In the genomic region with DNA sequence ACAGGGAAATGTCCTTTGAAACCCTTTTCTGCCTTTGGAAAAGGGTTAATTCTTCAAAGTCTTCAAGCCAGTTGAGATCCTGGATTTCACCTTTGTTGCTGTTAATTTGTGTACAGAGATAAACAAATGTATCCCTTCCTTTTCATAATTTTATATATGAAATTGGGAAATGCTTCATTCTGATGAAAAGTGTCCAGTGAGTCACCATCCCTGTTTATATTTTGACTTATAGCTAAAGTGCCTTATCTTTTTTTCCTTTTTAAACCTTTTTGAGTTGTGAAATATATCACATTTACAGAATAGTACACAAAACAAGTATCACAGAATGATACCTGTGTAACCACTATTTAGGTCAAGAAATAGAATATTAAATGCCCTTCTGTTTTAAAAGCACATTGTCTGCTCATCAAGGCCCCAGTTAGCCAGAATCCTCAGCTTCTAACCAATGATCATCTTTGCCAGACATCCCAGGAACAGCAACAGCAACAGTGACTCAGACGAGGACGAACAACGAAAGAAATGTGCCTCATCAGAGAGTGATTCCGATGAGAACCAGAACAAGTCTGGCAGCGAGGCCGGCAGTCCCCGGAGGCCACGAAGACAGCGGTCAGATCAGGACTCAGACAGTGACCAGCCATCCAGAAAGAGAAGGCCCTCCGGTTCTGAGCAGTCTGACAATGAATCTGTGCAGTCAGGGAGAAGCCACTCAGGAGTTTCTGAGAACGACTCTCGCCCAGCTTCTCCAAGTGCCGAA, we compare ENCODE assay signal across 10 cellular contexts. TPM values are rescaled to one million over a fixed set of nuclear protein-coding genes. Genes with fewer than 3 reads are reported as not detected.
DNase-seq lines count a peak whose midpoint lies in the region; ATAC-seq and TF ChIP-seq lines count a peak whose summit lies in the region.
"Had no signal": no experiment of that assay in that cellular context is flagged by ENCODE, and none has a peak within 500 bp of the region (broad histone marks: within the 10 kb centered on the region; RNA-seq: fewer than 3 reads in every experiment).

No MANE protein-coding gene starts in this region.

- H3K36me3 ChIP-seq in CD8-positive, alpha-beta T cell (ENCODE audit: insufficient read depth, low read length): peaks cover 38% of the 10 kb centered on the region

- ATAC-seq in CD8-positive, alpha-beta T cell: no peak
- ATAC-seq in left cardiac atrium (peak; percentile 81 to 90), HG03354 (IDR thresholded peaks at IDR 0.05; ENCODE audit: poor library complexity, severe bottlenecking, unreplicated experiment) (no peak), GM21528 (IDR thresholded peaks at IDR 0.05; ENCODE audit: low FRiP score, unreplicated experiment) (no peak)

- no peak for TF ChIP-seq CTCF in CD8-positive, alpha-beta T cell (IDR thresholded peaks at IDR 0.05)

- peak overlapping the region; percentile 14 for H3K27ac Mint-ChIP-seq in CD8-positive, alpha-beta T cell
- H3K27ac Mint-ChIP-seq in activated naive CD4-positive, alpha-beta T cell treated with anti-CD3 and anti-CD28 coated beads for 36 hours: no peak overlapping the region
- H3K27ac Mint-ChIP-seq: nephron had no signal

- no peaks in the 10 kb centered on the region for H3K9me3 ChIP-seq in CD8-positive, alpha-beta T cell (ENCODE audit: low read length)

- H3K4me1 Mint-ChIP-seq in CD8-positive, alpha-beta T cell (ENCODE audit: low read depth): no peaks in the 10 kb centered on the region
- peaks cover 6% of the 10 kb centered on the region for H3K4me1 Mint-ChIP-seq in activated naive CD4-positive, alpha-beta T cell treated with anti-CD3 and anti-CD28 coated beads for 36 hours (ENCODE audit: low read depth)
- H3K4me1 Mint-ChIP-seq: nephron had no signal

- POLR2A ChIA-PET in CD8-positive, alpha-beta T cell (lab: Charles Lee): no interaction called here

- no peak overlapping the region for H3K27ac ChIP-seq in CD8-positive, alpha-beta T cell (ENCODE audit: low read depth, low read length)

- peaks cover 63% of the 10 kb centered on the region for H3K36me3 Mint-ChIP-seq in CD8-positive, alpha-beta T cell
- peaks cover 17% of the 10 kb centered on the region for H3K36me3 Mint-ChIP-seq in activated naive CD4-positive, alpha-beta T cell treated with anti-CD3 and anti-CD28 coated beads for 36 hours (ENCODE audit: low read depth)

- H3K9me3 Mint-ChIP-seq in CD8-positive, alpha-beta T cell: no peaks in the 10 kb centered on the region
- no peaks in the 10 kb centered on the region for H3K9me3 Mint-ChIP-seq in activated naive CD4-positive, alpha-beta T cell treated with anti-CD3 and anti-CD28 coated beads for 36 hours
- H3K9me3 Mint-ChIP-seq: nephron had no signal

- no peak overlapping the region for H3K4me3 Mint-ChIP-seq in CD8-positive, alpha-beta T cell
- no peak overlapping the region for H3K4me3 Mint-ChIP-seq in activated naive CD4-positive, alpha-beta T cell treated with anti-CD3 and anti-CD28 coated beads for 36 hours
- H3K4me3 Mint-ChIP-seq: nephron had no signal

- H3K27me3 ChIP-seq in CD8-positive, alpha-beta T cell (ENCODE audit: insufficient read depth, low read length): no peaks in the 10 kb centered on the region

- CTCF ChIA-PET in CD8-positive, alpha-beta T cell (lab: Charles Lee): interaction anchor here (1.1 to 1.3 kb wide), 2 partner anchors 10 to 12 kb away, joined by 3 read pairs; no protein-coding TSS in a partner anchor
- CTCF ChIA-PET in activated naive CD4-positive, alpha-beta T cell treated with anti-CD3 and anti-CD28 coated beads for 36 hours (lab: Charles Lee): interaction anchor here (1.5 kb wide), 1 partner anchor 165 kb away, joined by 3 read pairs; no protein-coding TSS in a partner anchor

- H3K4me3 ChIP-seq in CD8-positive, alpha-beta T cell (ENCODE audit: low read depth, low read length): no peak overlapping the region
- no peak overlapping the region for H3K4me3 ChIP-seq in skeletal muscle cell (ENCODE audit: low read depth, low read length)

- DNase-seq in CD8-positive, alpha-beta T cell: no peak
- DNase-seq in amniotic epithelial cell (ENCODE audit: low read depth): peak; percentile 93
- peak; percentile 66 for DNase-seq in left cardiac atrium
- peak; percentile 66 for DNase-seq in skeletal muscle cell (ENCODE audit: low read depth)
- DNase-seq in NCI-H226: no peak
- no peak for DNase-seq in activated naive CD4-positive, alpha-beta T cell treated with anti-CD3 and anti-CD28 coated beads for 36 hours
- DNase-seq: DMS53 had no signal

- H3K4me1 ChIP-seq in CD8-positive, alpha-beta T cell (ENCODE audit: insufficient read depth, low read length): no peaks in the 10 kb centered on the region

- H3K27me3 Mint-ChIP-seq in CD8-positive, alpha-beta T cell (ENCODE audit: low read depth): no peaks in the 10 kb centered on the region
- H3K27me3 Mint-ChIP-seq in activated naive CD4-positive, alpha-beta T cell treated with anti-CD3 and anti-CD28 coated beads for 36 hours (ENCODE audit: low read depth): no peaks in the 10 kb centered on the region

- intact Hi-C loops in CD8-positive, alpha-beta T cell (cut with DNase I, micrococcal nuclease): no loop called here
- intact Hi-C loops in left cardiac atrium (cut with DNase I): no loop called here
- intact Hi-C loops in activated naive CD4-positive, alpha-beta T cell treated with anti-CD3 and anti-CD28 coated beads for 36 hours (cut with micrococcal nuclease): no loop called here

RNA-seq across cellular contexts. Expression of a gene that starts 27.3 kb away (rescaled TPM):
- 10 to 100 TPM; 45.9 to 49.2 TPM for total RNA-seq in CD8-positive, alpha-beta T cell
- total RNA-seq in left cardiac atrium: 10 to 100 TPM; 22.5 to 24.5 TPM
- 10 to 100 TPM; 28.7 to 29.7 TPM for total RNA-seq in activated naive CD4-positive, alpha-beta T cell treated with anti-CD3 and anti-CD28 coated beads for 36 hours

RNA-seq across cellular contexts. Expression of a gene that starts 30.3 kb away (rescaled TPM):
- 1,000 to 10,000 TPM; 1,089 to 1,144 TPM for total RNA-seq in CD8-positive, alpha-beta T cell
- 100 to 1,000 TPM; 665 to 793 TPM for total RNA-seq in left cardiac atrium
- 100 to 1,000 TPM; 640 to 734 TPM for total RNA-seq in activated naive CD4-positive, alpha-beta T cell treated with anti-CD3 and anti-CD28 coated beads for 36 hours

Comparison
In these comparisons a context has a peak if more than half of its experiments do, and no peak if none do; other contexts are left out.
1. ATAC-seq: peak in left cardiac atrium (2 of 2); none in CD8-positive, alpha-beta T cell (single experiment), HG03354 (single experiment) and GM21528 (single experiment).
2. DNase-seq: peak in amniotic epithelial cell (single experiment), left cardiac atrium (single experiment) and skeletal muscle cell (single experiment); none in CD8-positive, alpha-beta T cell (0 of 7), NCI-H226 (single experiment) and activated naive CD4-positive, alpha-beta T cell treated with anti-CD3 and anti-CD28 coated beads for 36 hours (single experiment).